ENCODE assay signal across 1 cellular context in the genomic region with DNA sequence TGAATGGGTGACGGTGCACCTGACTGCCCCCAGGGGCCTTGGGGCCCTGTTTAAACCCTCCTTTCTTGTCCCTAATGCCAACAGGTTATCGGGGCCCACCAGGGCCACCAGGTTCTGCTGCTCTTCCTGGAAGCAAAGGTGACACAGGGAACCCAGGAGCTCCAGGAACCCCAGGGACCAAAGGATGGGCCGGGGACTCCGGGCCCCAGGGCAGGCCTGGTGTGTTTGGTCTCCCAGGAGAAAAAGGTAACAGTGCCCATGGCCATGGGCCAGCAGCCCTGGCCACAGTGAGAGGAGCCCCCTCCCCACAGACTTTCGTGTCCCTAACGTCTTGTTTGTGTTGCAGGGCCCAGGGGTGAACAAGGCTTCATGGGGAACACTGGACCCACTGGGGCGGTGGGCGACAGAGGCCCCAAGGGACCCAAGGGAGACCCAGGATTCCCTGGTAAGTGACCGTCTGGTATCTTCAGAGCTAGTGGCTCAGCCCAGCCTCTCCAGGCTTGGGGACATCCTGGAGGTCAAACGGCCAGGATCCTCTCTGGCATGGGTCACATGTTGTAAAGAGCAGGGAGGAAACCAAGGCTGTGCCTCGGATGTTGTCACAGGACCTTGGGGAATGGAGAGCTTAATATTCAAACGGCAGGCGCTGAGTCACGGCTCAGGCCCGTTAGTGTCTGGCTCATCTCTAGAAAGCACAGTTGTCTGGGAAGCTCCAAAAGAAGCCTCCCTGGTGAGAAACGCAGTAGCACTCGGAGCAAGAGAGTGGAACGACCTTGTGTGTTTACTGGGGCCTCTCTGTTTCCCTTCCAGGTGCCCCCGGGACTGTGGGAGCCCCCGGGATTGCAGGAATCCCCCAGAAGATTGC.
A peak's percentile ranks its signal among the peaks of the same experiment; 100 is the strongest.
TF ChIP-seq lines count a peak whose summit lies in the region.

No MANE protein-coding gene starts in this region.

TF ChIP-seq in K562, 482 proteins besides CTCF, POLR2A, EP300 and RAD21 (continued from another document and continues in another):
- TF ChIP-seq ZBTB7A (IDR thresholded peaks at IDR 0.05; ENCODE audit: borderline replicate concordance, control insufficient read depth, low read depth, low read length), result no peak
- TF ChIP-seq, protein P1, sequence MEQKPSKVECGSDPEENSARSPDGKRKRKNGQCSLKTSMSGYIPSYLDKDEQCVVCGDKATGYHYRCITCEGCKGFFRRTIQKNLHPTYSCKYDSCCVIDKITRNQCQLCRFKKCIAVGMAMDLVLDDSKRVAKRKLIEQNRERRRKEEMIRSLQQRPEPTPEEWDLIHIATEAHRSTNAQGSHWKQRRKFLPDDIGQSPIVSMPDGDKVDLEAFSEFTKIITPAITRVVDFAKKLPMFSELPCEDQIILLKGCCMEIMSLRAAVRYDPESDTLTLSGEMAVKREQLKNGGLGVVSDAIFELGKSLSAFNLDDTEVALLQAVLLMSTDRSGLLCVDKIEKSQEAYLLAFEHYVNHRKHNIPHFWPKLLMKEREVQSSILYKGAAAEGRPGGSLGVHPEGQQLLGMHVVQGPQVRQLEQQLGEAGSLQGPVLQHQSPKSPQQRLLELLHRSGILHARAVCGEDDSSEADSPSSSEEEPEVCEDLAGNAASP (IDR thresholded peaks at IDR 0.05), result no peak
- no peak for TF ChIP-seq CBX1 (IDR thresholded peaks at IDR 0.05; ENCODE audit: low read depth)
- peak; percentile 79 for TF ChIP-seq MYBL2 (IDR thresholded peaks at IDR 0.05; ENCODE audit: low read depth)
- TF ChIP-seq MYBL2 (CRISPR knock-in tag; IDR thresholded peaks at IDR 0.05; ENCODE audit: borderline replicate concordance), result no peak
- TF ChIP-seq ZNF232 (CRISPR knock-in tag; IDR thresholded peaks at IDR 0.05), result no peak
- TF ChIP-seq, protein P2, sequence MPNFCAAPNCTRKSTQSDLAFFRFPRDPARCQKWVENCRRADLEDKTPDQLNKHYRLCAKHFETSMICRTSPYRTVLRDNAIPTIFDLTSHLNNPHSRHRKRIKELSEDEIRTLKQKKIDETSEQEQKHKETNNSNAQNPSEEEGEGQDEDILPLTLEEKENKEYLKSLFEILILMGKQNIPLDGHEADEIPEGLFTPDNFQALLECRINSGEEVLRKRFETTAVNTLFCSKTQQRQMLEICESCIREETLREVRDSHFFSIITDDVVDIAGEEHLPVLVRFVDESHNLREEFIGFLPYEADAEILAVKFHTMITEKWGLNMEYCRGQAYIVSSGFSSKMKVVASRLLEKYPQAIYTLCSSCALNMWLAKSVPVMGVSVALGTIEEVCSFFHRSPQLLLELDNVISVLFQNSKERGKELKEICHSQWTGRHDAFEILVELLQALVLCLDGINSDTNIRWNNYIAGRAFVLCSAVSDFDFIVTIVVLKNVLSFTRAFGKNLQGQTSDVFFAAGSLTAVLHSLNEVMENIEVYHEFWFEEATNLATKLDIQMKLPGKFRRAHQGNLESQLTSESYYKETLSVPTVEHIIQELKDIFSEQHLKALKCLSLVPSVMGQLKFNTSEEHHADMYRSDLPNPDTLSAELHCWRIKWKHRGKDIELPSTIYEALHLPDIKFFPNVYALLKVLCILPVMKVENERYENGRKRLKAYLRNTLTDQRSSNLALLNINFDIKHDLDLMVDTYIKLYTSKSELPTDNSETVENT (CRISPR knock-in tag; IDR thresholded peaks at IDR 0.05), result no peak
- TF ChIP-seq, protein P3, sequence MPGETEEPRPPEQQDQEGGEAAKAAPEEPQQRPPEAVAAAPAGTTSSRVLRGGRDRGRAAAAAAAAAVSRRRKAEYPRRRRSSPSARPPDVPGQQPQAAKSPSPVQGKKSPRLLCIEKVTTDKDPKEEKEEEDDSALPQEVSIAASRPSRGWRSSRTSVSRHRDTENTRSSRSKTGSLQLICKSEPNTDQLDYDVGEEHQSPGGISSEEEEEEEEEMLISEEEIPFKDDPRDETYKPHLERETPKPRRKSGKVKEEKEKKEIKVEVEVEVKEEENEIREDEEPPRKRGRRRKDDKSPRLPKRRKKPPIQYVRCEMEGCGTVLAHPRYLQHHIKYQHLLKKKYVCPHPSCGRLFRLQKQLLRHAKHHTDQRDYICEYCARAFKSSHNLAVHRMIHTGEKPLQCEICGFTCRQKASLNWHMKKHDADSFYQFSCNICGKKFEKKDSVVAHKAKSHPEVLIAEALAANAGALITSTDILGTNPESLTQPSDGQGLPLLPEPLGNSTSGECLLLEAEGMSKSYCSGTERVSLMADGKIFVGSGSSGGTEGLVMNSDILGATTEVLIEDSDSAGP (CRISPR knock-in tag; IDR thresholded peaks at IDR 0.05), result no peak
- TF ChIP-seq PHB (CRISPR knock-in tag; IDR thresholded peaks at IDR 0.05), result no peak
- TF ChIP-seq ZC3H8 (IDR thresholded peaks at IDR 0.05), result no peak
- no peak for TF ChIP-seq HDAC3 (IDR thresholded peaks at IDR 0.05; ENCODE audit: borderline replicate concordance, partially characterized antibody)
- TF ChIP-seq, protein P4, sequence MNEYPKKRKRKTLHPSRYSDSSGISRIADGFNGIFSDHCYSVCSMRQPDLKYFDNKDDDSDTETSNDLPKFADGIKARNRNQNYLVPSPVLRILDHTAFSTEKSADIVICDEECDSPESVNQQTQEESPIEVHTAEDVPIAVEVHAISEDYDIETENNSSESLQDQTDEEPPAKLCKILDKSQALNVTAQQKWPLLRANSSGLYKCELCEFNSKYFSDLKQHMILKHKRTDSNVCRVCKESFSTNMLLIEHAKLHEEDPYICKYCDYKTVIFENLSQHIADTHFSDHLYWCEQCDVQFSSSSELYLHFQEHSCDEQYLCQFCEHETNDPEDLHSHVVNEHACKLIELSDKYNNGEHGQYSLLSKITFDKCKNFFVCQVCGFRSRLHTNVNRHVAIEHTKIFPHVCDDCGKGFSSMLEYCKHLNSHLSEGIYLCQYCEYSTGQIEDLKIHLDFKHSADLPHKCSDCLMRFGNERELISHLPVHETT (CRISPR knock-in tag; conservative IDR thresholded peaks at IDR 0.05 in 1 of 2, IDR thresholded peaks at IDR 0.05 in 1 of 2), result peak in 1 of 2 experiments; percentile 74; a peak in 1 of 4 replicates
- TF ChIP-seq FOXP1 (CRISPR knock-in tag; IDR thresholded peaks at IDR 0.05), result no peak
- TF ChIP-seq, protein P5, sequence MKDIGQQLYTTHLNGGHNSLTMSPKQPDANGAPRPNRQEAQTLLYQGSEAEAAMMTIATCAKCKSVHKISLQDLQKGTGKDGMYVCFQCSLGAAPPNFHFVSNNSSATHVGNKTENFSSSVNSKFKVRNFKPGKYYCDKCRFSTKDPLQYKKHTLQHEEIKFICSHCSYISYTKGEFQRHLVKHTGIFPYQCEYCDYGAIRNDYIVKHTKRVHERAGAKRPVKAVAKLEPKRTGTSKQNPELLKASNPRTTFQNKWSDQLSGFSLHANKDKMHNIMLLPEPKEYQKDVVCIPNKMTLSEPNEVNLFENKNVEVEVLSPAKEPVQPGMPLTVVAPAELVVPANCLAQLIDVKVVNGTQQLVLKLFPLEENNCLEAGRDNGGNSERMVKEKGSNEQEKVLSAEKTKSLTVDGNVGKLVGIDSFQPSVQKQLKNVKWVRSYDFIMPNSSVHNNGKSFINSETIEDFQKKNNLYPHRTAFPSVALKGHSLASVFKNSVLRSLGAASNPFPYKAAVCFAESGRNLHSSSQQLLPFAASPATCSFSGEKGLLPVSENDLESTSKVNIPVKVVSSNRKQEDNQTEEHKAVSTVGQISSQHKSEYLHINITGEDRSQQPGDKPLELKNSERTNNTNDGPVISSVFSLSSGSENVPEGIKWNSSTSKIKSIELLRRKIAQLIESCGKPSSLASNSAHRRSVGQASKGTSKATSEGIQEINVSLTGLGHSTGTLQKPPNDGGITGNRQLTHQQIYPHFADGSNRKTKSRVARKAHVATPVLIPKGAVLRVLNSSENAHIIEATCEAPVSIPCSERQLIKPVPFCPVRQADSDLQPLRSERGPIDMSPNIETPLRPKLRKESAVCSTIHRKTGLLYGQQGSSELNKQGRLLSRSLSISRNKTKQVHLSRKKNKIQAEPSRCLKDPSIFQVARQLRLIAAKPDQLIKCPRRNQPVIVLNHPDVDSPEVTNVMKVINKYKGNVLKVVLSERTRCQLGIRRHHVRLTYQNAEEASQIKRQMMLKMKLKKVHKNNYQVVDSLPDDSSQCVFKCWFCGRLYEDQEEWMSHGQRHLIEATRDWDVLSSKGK (CRISPR knock-in tag; IDR thresholded peaks at IDR 0.05), result no peak
- TF ChIP-seq, protein P6, sequence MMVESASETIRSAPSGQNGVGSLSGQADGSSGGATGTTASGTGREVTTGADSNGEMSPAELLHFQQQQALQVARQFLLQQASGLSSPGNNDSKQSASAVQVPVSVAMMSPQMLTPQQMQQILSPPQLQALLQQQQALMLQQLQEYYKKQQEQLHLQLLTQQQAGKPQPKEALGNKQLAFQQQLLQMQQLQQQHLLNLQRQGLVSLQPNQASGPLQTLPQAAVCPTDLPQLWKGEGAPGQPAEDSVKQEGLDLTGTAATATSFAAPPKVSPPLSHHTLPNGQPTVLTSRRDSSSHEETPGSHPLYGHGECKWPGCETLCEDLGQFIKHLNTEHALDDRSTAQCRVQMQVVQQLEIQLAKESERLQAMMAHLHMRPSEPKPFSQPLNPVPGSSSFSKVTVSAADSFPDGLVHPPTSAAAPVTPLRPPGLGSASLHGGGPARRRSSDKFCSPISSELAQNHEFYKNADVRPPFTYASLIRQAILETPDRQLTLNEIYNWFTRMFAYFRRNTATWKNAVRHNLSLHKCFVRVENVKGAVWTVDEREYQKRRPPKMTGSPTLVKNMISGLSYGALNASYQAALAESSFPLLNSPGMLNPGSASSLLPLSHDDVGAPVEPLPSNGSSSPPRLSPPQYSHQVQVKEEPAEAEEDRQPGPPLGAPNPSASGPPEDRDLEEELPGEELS (CRISPR knock-in tag; IDR thresholded peaks at IDR 0.05; ENCODE audit: borderline replicate concordance), result no peak
- TF ChIP-seq SAP30 (IDR thresholded peaks at IDR 0.05; ENCODE audit: borderline replicate concordance, insufficient read depth, low read depth, low read length, poor library complexity, severe bottlenecking), result no peak
- no peak for TF ChIP-seq TRIM24 (IDR thresholded peaks at IDR 0.05)
- no peak for TF ChIP-seq NR1H2 (CRISPR knock-in tag; IDR thresholded peaks at IDR 0.05)
- no peak for TF ChIP-seq ZNF121 (CRISPR knock-in tag; conservative IDR thresholded peaks at IDR 0.05)
- TF ChIP-seq ZNF589 (CRISPR knock-in tag; IDR thresholded peaks at IDR 0.05; ENCODE audit: low read depth), result 0 out of 2 replicates have a peak, but pooled peaks have one; percentile 35
- TF ChIP-seq, protein P7, sequence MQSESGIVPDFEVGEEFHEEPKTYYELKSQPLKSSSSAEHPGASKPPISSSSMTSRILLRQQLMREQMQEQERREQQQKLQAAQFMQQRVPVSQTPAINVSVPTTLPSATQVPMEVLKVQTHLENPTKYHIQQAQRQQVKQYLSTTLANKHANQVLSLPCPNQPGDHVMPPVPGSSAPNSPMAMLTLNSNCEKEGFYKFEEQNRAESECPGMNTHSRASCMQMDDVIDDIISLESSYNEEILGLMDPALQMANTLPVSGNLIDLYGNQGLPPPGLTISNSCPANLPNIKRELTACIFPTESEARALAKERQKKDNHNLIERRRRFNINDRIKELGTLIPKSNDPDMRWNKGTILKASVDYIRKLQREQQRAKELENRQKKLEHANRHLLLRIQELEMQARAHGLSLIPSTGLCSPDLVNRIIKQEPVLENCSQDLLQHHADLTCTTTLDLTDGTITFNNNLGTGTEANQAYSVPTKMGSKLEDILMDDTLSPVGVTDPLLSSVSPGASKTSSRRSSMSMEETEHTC (IDR thresholded peaks at IDR 0.05), result no peak
- no peak for TF ChIP-seq ZNF586 (CRISPR knock-in tag; conservative IDR thresholded peaks at IDR 0.05)
- no peak for TF ChIP-seq HDAC1 (IDR thresholded peaks at IDR 0.05)
- TF ChIP-seq CBX2 (IDR thresholded peaks at IDR 0.05; ENCODE audit: insufficient read depth, low read length, poor library complexity, severe bottlenecking), result no peak
- TF ChIP-seq TBL1XR1 (IDR thresholded peaks at IDR 0.05; ENCODE audit: low read length in 2 of 2), result no peak
- TF ChIP-seq, protein P8, sequence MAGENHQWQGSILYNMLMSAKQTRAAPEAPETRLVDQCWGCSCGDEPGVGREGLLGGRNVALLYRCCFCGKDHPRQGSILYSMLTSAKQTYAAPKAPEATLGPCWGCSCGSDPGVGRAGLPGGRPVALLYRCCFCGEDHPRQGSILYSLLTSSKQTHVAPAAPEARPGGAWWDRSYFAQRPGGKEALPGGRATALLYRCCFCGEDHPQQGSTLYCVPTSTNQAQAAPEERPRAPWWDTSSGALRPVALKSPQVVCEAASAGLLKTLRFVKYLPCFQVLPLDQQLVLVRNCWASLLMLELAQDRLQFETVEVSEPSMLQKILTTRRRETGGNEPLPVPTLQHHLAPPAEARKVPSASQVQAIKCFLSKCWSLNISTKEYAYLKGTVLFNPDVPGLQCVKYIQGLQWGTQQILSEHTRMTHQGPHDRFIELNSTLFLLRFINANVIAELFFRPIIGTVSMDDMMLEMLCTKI (IDR thresholded peaks at IDR 0.05; ENCODE audit: partially characterized antibody), result no peak
- no peak for TF ChIP-seq HDAC6 (IDR thresholded peaks at IDR 0.05; ENCODE audit: low read depth, low read length)
- no peak for TF ChIP-seq SREBF1 (IDR thresholded peaks at IDR 0.05; ENCODE audit: borderline replicate concordance, low read depth, low read length)
- TF ChIP-seq ZNF764 (CRISPR knock-in tag; IDR thresholded peaks at IDR 0.05; ENCODE audit: low read depth), result no peak
- TF ChIP-seq BMI1 (IDR thresholded peaks at IDR 0.05; ENCODE audit: low read length), result no peak
- TF ChIP-seq TCF7 (IDR thresholded peaks at IDR 0.05; ENCODE audit: borderline replicate concordance), result no peak
- TF ChIP-seq MCM3 (IDR thresholded peaks at IDR 0.05), result no peak
- TF ChIP-seq, protein P9, sequence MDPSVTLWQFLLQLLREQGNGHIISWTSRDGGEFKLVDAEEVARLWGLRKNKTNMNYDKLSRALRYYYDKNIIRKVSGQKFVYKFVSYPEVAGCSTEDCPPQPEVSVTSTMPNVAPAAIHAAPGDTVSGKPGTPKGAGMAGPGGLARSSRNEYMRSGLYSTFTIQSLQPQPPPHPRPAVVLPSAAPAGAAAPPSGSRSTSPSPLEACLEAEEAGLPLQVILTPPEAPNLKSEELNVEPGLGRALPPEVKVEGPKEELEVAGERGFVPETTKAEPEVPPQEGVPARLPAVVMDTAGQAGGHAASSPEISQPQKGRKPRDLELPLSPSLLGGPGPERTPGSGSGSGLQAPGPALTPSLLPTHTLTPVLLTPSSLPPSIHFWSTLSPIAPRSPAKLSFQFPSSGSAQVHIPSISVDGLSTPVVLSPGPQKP (CRISPR knock-in tag; IDR thresholded peaks at IDR 0.05), result no peak
- TF ChIP-seq, protein P10, sequence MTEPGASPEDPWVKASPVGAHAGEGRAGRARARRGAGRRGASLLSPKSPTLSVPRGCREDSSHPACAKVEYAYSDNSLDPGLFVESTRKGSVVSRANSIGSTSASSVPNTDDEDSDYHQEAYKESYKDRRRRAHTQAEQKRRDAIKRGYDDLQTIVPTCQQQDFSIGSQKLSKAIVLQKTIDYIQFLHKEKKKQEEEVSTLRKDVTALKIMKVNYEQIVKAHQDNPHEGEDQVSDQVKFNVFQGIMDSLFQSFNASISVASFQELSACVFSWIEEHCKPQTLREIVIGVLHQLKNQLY (CRISPR knock-in tag; conservative IDR thresholded peaks at IDR 0.05), result no peak
- no peak for TF ChIP-seq NR2F6 (CRISPR knock-in tag; IDR thresholded peaks at IDR 0.05)
- peak in 1 of 2 experiments; percentile 41; a peak in 1 of 4 replicates for TF ChIP-seq SRF (CRISPR knock-in tag; IDR thresholded peaks at IDR 0.05)
- TF ChIP-seq NFRKB (IDR thresholded peaks at IDR 0.05; ENCODE audit: low read depth), result 0 out of 2 replicates have a peak, but pooled peaks have one; percentile 46
